In the genomic region with DNA sequence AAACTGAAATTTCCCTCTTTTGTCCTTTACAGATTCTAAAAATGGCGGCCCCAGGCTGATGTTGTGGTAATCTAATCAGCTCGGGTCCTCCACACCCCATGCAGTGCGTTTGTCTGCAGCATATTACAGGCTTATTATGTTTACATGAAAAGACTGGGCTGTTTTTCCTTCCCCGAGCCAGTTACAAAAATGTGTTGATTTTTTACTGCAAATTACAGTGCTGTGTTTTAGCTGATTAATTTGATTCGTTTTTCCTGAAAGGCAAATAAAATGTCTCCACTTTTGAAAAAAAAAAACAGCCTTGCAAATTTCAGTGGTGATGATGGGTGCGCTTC, we compare ENCODE assay signal across 8 cellular contexts. TPM values are rescaled to one million over a fixed set of nuclear protein-coding genes. Genes with fewer than 3 reads are reported as not detected.
A peak's percentile ranks its signal among the peaks of the same experiment; 100 is the strongest.
DNase-seq lines count a peak whose midpoint lies in the region; ATAC-seq and TF ChIP-seq lines count a peak whose summit lies in the region.

No MANE protein-coding gene starts in this region.

- TF ChIP-seq CTCF in KMS-11 (conservative IDR thresholded peaks at IDR 0.05; ENCODE audit: low read depth, low read length), result no peak
- TF ChIP-seq CTCF in VCaP (conservative IDR thresholded peaks at IDR 0.05), result no peak
- no peak for TF ChIP-seq CTCF in esophagus muscularis mucosa (IDR thresholded peaks at IDR 0.05)
- TF ChIP-seq CTCF in nephron progenitor cell (IDR thresholded peaks at IDR 0.05), result no peak

- peak overlapping the region; percentile 99 for H3K9ac ChIP-seq in KMS-11

- peak overlapping the region; percentile 83 for H3K4me2 ChIP-seq in KMS-11

- H2AFZ ChIP-seq in KMS-11 (ENCODE audit: low read depth), result no peak overlapping the region

- H3K36me3 ChIP-seq in KMS-11 (ENCODE audit: insufficient read depth) (no peaks in the 10 kb centered on the region), esophagus muscularis mucosa (no peaks in the 10 kb centered on the region)

- no peak for TF ChIP-seq POLR2A in esophagus muscularis mucosa (IDR thresholded peaks at IDR 0.05; ENCODE audit: low read depth)

- peaks cover 5% of the 10 kb centered on the region for H3K27me3 Mint-ChIP-seq in nephron progenitor cell (ENCODE audit: low read depth, poor library complexity)

- peaks cover 85% of the 10 kb centered on the region for H3K79me2 ChIP-seq in KMS-11 (ENCODE audit: insufficient read depth, low read depth)

- H3K27ac Mint-ChIP-seq in nephron progenitor cell, result peak overlapping the region; percentile 100

- no peaks in the 10 kb centered on the region for H3K27me3 ChIP-seq in KMS-11 (ENCODE audit: insufficient read depth, low read depth)
- no peaks in the 10 kb centered on the region for H3K27me3 ChIP-seq in esophagus muscularis mucosa

- peak; percentile 56 for DNase-seq in DMS79 treated with DMSO at 0.1 percent for 48 hours (lab: John Stamatoyannopoulos, UW)
- no peak for DNase-seq in esophagus muscularis mucosa (ENCODE audit: extremely low spot score)
- peak; percentile 21 for DNase-seq in nephron progenitor cell
- no peak for DNase-seq in effector CD8-positive, alpha-beta T cell (lab: John Stamatoyannopoulos, UW)

- intact Hi-C loops in esophagus muscularis mucosa (cut with DNase I), result loop anchor here (2.0 kb wide), 1 partner anchor 31 kb away; no protein-coding TSS in a partner anchor

- TF ChIP-seq EP300 in esophagus muscularis mucosa (IDR thresholded peaks at IDR 0.05), result no peak

- peaks cover 35% of the 10 kb centered on the region for H3K4me1 Mint-ChIP-seq in nephron progenitor cell

- H3K9me3 Mint-ChIP-seq in nephron progenitor cell, result no peaks in the 10 kb centered on the region

- peak overlapping the region; percentile 98 for H3K27ac ChIP-seq in KMS-11
- peak overlapping the region; percentile 100 for H3K27ac ChIP-seq in VCaP
- peak overlapping the region; percentile 95 to 100 (median 100) for H3K27ac ChIP-seq in esophagus muscularis mucosa (replicated peaks in 1 of 4)

- no peak overlapping the region for H3K4me3 ChIP-seq in KMS-11 (IDR thresholded peaks at IDR 0.05; ENCODE audit: insufficient read depth, low read depth, low read length)
- H3K4me3 ChIP-seq in esophagus muscularis mucosa, result peak overlapping the region; percentile 67 to 90 (median 86)

- H3K36me3 Mint-ChIP-seq in nephron progenitor cell (ENCODE audit: low read depth), result peaks cover under 1% of the 10 kb centered on the region

- no peaks in the 10 kb centered on the region for H3K9me3 ChIP-seq in esophagus muscularis mucosa

- peak overlapping the region; percentile 99 for H3K4me3 Mint-ChIP-seq in nephron progenitor cell

- 2% methylated on average over 6 of the region's 6 CpGs for WGBS in esophagus muscularis mucosa

- ATAC-seq in HG03039 (IDR thresholded peaks at IDR 0.05; ENCODE audit: unreplicated experiment) (no peak), GM21390 (IDR thresholded peaks at IDR 0.05; ENCODE audit: unreplicated experiment) (no peak)

- peaks cover 32% of the 10 kb centered on the region for H4K20me1 ChIP-seq in KMS-11 (ENCODE audit: insufficient read depth)

- H3K4me1 ChIP-seq in KMS-11 (ENCODE audit: low read depth, poor library complexity, severe bottlenecking) (peaks cover 46% of the 10 kb centered on the region), esophagus muscularis mucosa (peaks cover 28 to 47% (median 41%) of the 10 kb centered on the region in 4 donors)

RNA-seq across cellular contexts. Expression of gene KMT2E, which starts 1.6 kb away (rescaled TPM):
- 100 to 1,000 TPM in 2 of 4 donors, 10 to 100 TPM in 2; 77.0 to 109 (median 94.0) TPM for total RNA-seq in esophagus muscularis mucosa

Comparison
In these comparisons a context has a peak if more than half of its experiments do, and no peak if none do; other contexts are left out.
1. DNase-seq: peak in DMS79 treated with DMSO at 0.1 percent for 48 hours (single experiment) and nephron progenitor cell (single experiment); none in esophagus muscularis mucosa (single experiment) and effector CD8-positive, alpha-beta T cell (single experiment).
2. Peak in every context shown above with its lines, with median percentiles within 50 percentile points of each other: H3K27ac ChIP-seq.